7 cellular contexts compared by ENCODE assay signal in genomic region chr5:65721775-65722574, GRCh38. TPM values are rescaled to one million over a fixed set of nuclear protein-coding genes. Genes with fewer than 3 reads are reported as not detected.
DNase-seq lines count a peak whose midpoint lies in the region; ATAC-seq and TF ChIP-seq lines count a peak whose summit lies in the region.

NLN (plus strand) TSS chr5:65722205; CDS start chr5:65722374, 169 bp downstream.
SGTB (minus strand) TSS chr5:65722109; CDS start chr5:65720807, 1,302 bp downstream.

- H3K4me1 ChIP-seq in hepatocyte (ENCODE audit: insufficient read depth) = no peaks in the 10 kb centered on the region

- under 1% methylated on average over 53 of the region's 92 CpGs for WGBS in hepatocyte (ENCODE audit: low lambda C conversion rate, missing lambda C conversion rate)

- H2AFZ ChIP-seq in hepatocyte = peak within 1 kb of the TSS; percentile 98

- no peaks in the 10 kb centered on the region for H3K36me3 ChIP-seq in hepatocyte (replicated peaks; ENCODE audit: insufficient read depth, low read depth)

- H4K20me1 ChIP-seq in hepatocyte (ENCODE audit: insufficient read depth, poor library complexity, severe bottlenecking) = no peaks in the 10 kb centered on the region

- no peaks in the 10 kb centered on the region for H3K9me3 ChIP-seq in hepatocyte (ENCODE audit: low read depth)

- in situ Hi-C loops in GM13977 (cut with MboI; ENCODE audit: low pct_unique_long_range_greater_than_20kb, low sequenced_read_pairs, unreplicated experiment) (no loop called here), astrocyte of the cerebellum (cut with HindIII; ENCODE audit: low sequenced_read_pairs) (no loop called here)

- no peaks in the 10 kb centered on the region for H3K9me2 ChIP-seq in hepatocyte (replicated peaks; ENCODE audit: insufficient read depth)

- no peaks in the 10 kb centered on the region for H3K27me3 ChIP-seq in hepatocyte

- DNase-seq in GM13977 (ENCODE audit: low spot score) (peak; percentile 98), NCI-H1105 (lab: John Stamatoyannopoulos, UW) (peak; percentile 32), T-helper 9 cell (peak; percentile 84), astrocyte of the cerebellum (ENCODE audit: low read depth) (no peak), hepatocyte (ENCODE audit: low spot score) (peak; percentile 94), retinal pigment epithelial cell (ENCODE audit: low read depth) (no peak)

- H3K79me2 ChIP-seq in hepatocyte = peaks cover 32% of the 10 kb centered on the region

- H3K4me3 ChIP-seq in astrocyte of the cerebellum (ENCODE audit: low read depth, low read length) (peak within 1 kb of the TSS; percentile 66), hepatocyte (peak within 1 kb of the TSS; percentile 98), retinal pigment epithelial cell (ENCODE audit: low read length) (peak within 1 kb of the TSS; percentile 56)

- TF ChIP-seq CTCF in GM13977 (IDR thresholded peaks at IDR 0.05; ENCODE audit: extremely low read depth, insufficient read depth, missing control alignments) = no peak
- TF ChIP-seq CTCF in astrocyte of the cerebellum (IDR thresholded peaks at IDR 0.05; ENCODE audit: low read depth, low read length, missing control alignments) = no peak
- no peak for TF ChIP-seq CTCF in hepatocyte (IDR thresholded peaks at IDR 0.05; ENCODE audit: poor library complexity)
- no peak for TF ChIP-seq CTCF in retinal pigment epithelial cell (conservative IDR thresholded peaks at IDR 0.05; ENCODE audit: low read depth, low read length)

- peak; percentile 91 for ATAC-seq in HG02610 (IDR thresholded peaks at IDR 0.05; ENCODE audit: unreplicated experiment)

- peak within 1 kb of the TSS; percentile 95 for H3K4me2 ChIP-seq in hepatocyte

- H3K27ac ChIP-seq in hepatocyte = peak within 1 kb of the TSS; percentile 82

RNA-seq across cellular contexts. Expression of gene NLN, which starts in this region (rescaled TPM):
- total RNA-seq in hepatocyte = 17.3 and 24.3 TPM in 2 replicates
- 13.4 and 16.4 TPM in 2 replicates for polyA plus RNA-seq in hepatocyte

RNA-seq across cellular contexts. Expression of gene SGTB, which starts in this region (rescaled TPM):
- 7.1 and 9.0 TPM in 2 replicates for total RNA-seq in hepatocyte
- 3.4 and 3.6 TPM in 2 replicates for polyA plus RNA-seq in hepatocyte

Comparison
In these comparisons a context has a peak if more than half of its experiments do, and no peak if none do; other contexts are left out.
1. DNase-seq: peak in GM13977 (single experiment), NCI-H1105 (single experiment), T-helper 9 cell (single experiment) and hepatocyte (single experiment); none in astrocyte of the cerebellum (single experiment) and retinal pigment epithelial cell (single experiment).
2. Peak in every context shown above with its lines, with median percentiles within 50 percentile points of each other: H3K4me3 ChIP-seq.